Comparison of ENCODE assay signal across 11 cellular contexts in the genomic region with DNA sequence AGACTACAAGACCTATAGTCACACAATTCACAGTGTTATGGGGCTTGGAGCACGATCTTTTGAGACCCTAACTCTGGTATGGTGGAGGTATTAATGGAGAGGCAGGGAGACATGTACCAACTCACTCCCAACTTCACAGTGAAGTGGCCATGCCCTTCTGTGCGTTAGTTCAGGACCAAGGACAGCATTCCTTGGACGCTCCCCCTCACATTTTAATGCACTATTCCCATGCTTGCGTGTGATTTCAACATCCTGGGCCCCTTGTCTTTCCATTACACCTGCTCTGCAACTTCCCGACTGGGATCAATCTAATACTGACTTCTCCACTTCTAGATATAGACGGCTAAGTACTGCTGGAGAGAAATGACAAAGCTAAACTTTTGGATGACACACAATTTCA.
DNase-seq lines count a peak whose midpoint lies in the region; ATAC-seq and TF ChIP-seq lines count a peak whose summit lies in the region.
"Had no signal": no experiment of that assay in that cellular context is flagged by ENCODE, and none has a peak within 500 bp of the region (broad histone marks: within the 10 kb centered on the region; RNA-seq: fewer than 3 reads in every experiment).

No MANE protein-coding gene starts in this region.

- in situ Hi-C loops in brain microvascular endothelial cell (cut with HindIII; ENCODE audit: low pct_ligation_motif_present, low sequenced_read_pairs): no loop called here

- H3K36me3 Mint-ChIP-seq in stimulated activated memory B cell treated with anti-CD40 and anti-IgM and Interleukin-4, amounts not matched to agents 10 μg/mL and 1 μg/mL and 100 μg/mL, for 72 hours: no peaks in the 10 kb centered on the region

- H3K9me3 Mint-ChIP-seq in stimulated activated memory B cell treated with anti-CD40 and anti-IgM and Interleukin-4, amounts not matched to agents 10 μg/mL and 1 μg/mL and 100 μg/mL, for 72 hours: no peaks in the 10 kb centered on the region

- no peak overlapping the region for H3K4me3 Mint-ChIP-seq in stimulated activated memory B cell treated with anti-CD40 and anti-IgM and Interleukin-4, amounts not matched to agents 10 μg/mL and 1 μg/mL and 100 μg/mL, for 72 hours

- H3K27me3 ChIP-seq in brain microvascular endothelial cell (replicated peaks): no peaks in the 10 kb centered on the region
- H3K27me3 ChIP-seq: tibial nerve had no signal

- H3K4me1 Mint-ChIP-seq in stimulated activated memory B cell treated with anti-CD40 and anti-IgM and Interleukin-4, amounts not matched to agents 10 μg/mL and 1 μg/mL and 100 μg/mL, for 72 hours: no peaks in the 10 kb centered on the region

- H3K27ac Mint-ChIP-seq in stimulated activated memory B cell treated with anti-CD40 and anti-IgM and Interleukin-4, amounts not matched to agents 10 μg/mL and 1 μg/mL and 100 μg/mL, for 72 hours: no peak overlapping the region

- H3K27me3 Mint-ChIP-seq in stimulated activated memory B cell treated with anti-CD40 and anti-IgM and Interleukin-4, amounts not matched to agents 10 μg/mL and 1 μg/mL and 100 μg/mL, for 72 hours: peaks cover 12% of the 10 kb centered on the region

- no peak overlapping the region for H3K4me3 ChIP-seq in Jurkat, Clone E6-1 (ENCODE audit: low read length)
- no peak overlapping the region for H3K4me3 ChIP-seq in brain microvascular endothelial cell (ENCODE audit: low read depth, low read length)
- H3K4me3 ChIP-seq: tibial nerve had no signal

- no peak for TF ChIP-seq CTCF in brain microvascular endothelial cell (IDR thresholded peaks at IDR 0.05; ENCODE audit: low read depth, low read length, missing control alignments)

- DNase-seq in COLO829 (ENCODE audit: low spot score) (peak; percentile 2), brain microvascular endothelial cell (peak; percentile 30), iris pigment epithelial cell (ENCODE audit: low read depth) (peak; percentile 59), NOMO-1 treated with dmso at 0.1 percent for 144 hours (lab: John Stamatoyannopoulos, UW; ENCODE audit: unreplicated experiment) (no peak), hippocampal formation (lab: John Stamatoyannopoulos, UW) (no peak), NCI-H2107 (lab: John Stamatoyannopoulos, UW) (no peak)
- peak; percentile 9 for DNase-seq in Jurkat, Clone E6-1 (ENCODE audit: low read depth, low spot score)
- DNase-seq: activated naive CD4-positive, alpha-beta T cell treated with anti-CD3 and anti-CD28 coated beads, Interleukin-2, amount 50 U/mL, for 16 hours; stimulated activated CD4-positive, alpha-beta T cell treated with anti-CD3 and anti-CD28 coated beads, Interleukin-4, amount 100 ng/mL, for 4 hours had no signal

- no peak overlapping the region for H3K27ac ChIP-seq in brain microvascular endothelial cell
- H3K27ac ChIP-seq: tibial nerve had no signal

- no peaks in the 10 kb centered on the region for H3K36me3 ChIP-seq in brain microvascular endothelial cell (replicated peaks)
- H3K36me3 ChIP-seq: tibial nerve had no signal

- ATAC-seq in stimulated activated memory B cell treated with anti-CD40 and anti-IgM and Interleukin-4, amounts not matched to agents 10 μg/mL and 1 μg/mL and 100 μg/mL, for 72 hours: no peak

Comparison
In these comparisons a context has a peak if more than half of its experiments do, and no peak if none do; other contexts are left out.
1. DNase-seq: peak in COLO829 (single experiment), Jurkat, Clone E6-1 (single experiment), brain microvascular endothelial cell (single experiment) and iris pigment epithelial cell (single experiment); none in NOMO-1 treated with dmso at 0.1 percent for 144 hours (single experiment), hippocampal formation (0 of 2) and NCI-H2107 (single experiment).